Comparison of ENCODE assay signal across 8 cellular contexts in the genomic region with DNA sequence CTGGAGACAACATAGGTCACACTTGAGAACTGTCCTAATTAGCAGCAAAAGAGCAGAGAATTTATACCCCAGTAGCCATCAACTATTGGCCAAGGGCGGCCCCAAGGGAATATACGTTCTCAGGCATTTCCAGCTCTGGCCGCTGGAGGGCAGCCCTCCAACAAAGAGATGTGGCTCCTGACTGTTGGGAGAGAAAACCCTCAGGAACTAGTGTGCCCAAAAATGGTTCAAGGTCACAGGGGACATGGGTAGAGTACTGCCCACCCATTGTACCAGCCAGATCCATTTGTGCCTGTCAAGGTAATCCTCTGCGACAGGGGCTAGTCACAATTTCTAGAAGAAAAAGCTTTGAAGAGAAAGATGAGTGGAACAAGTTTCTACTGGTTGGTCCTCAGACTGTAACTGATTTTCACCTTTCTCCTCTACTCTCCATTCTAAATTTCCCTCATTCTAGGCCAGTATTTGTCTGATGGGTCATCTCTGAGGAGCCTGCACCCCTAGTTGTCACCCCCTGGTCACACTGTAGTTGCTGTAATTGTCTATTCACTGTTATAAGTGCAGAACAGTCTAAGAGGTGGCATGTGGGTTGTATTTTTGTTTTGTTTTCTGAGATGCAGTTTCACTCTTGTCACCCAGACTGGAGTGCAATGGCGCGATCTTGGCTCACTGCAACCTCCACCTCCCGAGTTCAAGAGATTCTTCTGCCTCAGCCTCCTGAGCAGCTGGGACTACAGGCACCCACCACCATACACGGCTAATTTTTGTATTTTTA. TPM values are rescaled to one million over a fixed set of nuclear protein-coding genes. Genes with fewer than 3 reads are reported as not detected.
A peak's percentile ranks its signal among the peaks of the same experiment; 100 is the strongest.
DNase-seq lines count a peak whose midpoint lies in the region; ATAC-seq and TF ChIP-seq lines count a peak whose summit lies in the region.

No MANE protein-coding gene starts in this region.

- H2AFZ ChIP-seq in mesenchymal stem cell (ENCODE audit: low read depth, low read length), result no peak overlapping the region

- DNase-seq in AG10803 (ENCODE audit: low read depth) (peak; percentile 56), NCI-H345 treated with DMSO at 0.1 percent for 48 hours (lab: John Stamatoyannopoulos, UW; ENCODE audit: unreplicated experiment) (peak; percentile 42), dermis blood vessel endothelial cell (peak; percentile 82), mesenchymal stem cell (peak; percentile 69)
- peak; percentile 68 for DNase-seq in activated CD4-positive, alpha-beta T cell treated with anti-CD3 and anti-CD28 coated beads, Interleukin-2, amount 50 U/mL, for 1 hour
- peak; percentile 46 to 68 for DNase-seq in stimulated activated CD8-positive, alpha-beta memory T cell treated with anti-CD3 and anti-CD28 coated beads, Interleukin-2, amount 100 ng/mL, for 48 hours (ENCODE audit: low read depth in 2 of 2)

- H3K9me3 ChIP-seq in mesenchymal stem cell (ENCODE audit: control insufficient read depth, low read length), result no peaks in the 10 kb centered on the region

- no peak overlapping the region for H2BK120ac ChIP-seq in mesenchymal stem cell (ENCODE audit: low read depth, low read length)

- TF ChIP-seq CTCF in AG10803 (conservative IDR thresholded peaks at IDR 0.05; ENCODE audit: low read length), result peak; percentile 93

- 53% methylated on average over 7 of the region's 8 CpGs for WGBS in mesenchymal stem cell

- peak; percentile 91 for ATAC-seq in GM18907 (IDR thresholded peaks at IDR 0.05; ENCODE audit: unreplicated experiment)
- ATAC-seq in HG03196 (IDR thresholded peaks at IDR 0.05; ENCODE audit: unreplicated experiment), result peak; percentile 78

- H2BK15ac ChIP-seq in mesenchymal stem cell (ENCODE audit: low read depth, poor library complexity, severe bottlenecking), result no peak overlapping the region

- H3K27ac ChIP-seq in mesenchymal stem cell (ENCODE audit: low read length, poor library complexity, severe bottlenecking), result no peak overlapping the region

- no peak overlapping the region for H4K8ac ChIP-seq in mesenchymal stem cell (ENCODE audit: low read length)

- H3K4me3 ChIP-seq in AG10803 (ENCODE audit: low read length) (no peak overlapping the region), mesenchymal stem cell (ENCODE audit: insufficient read depth in 1 of 2, low read depth in 1 of 2, low read length in 2 of 2) (no peak overlapping the region)

- no peak overlapping the region for H3K9ac ChIP-seq in mesenchymal stem cell (ENCODE audit: low read length)

- H3K4ac ChIP-seq in mesenchymal stem cell (ENCODE audit: low read depth in 1 of 2, low read length in 2 of 2), result no peak overlapping the region

- H3K18ac ChIP-seq in mesenchymal stem cell (ENCODE audit: low read depth in 1 of 2, low read length in 2 of 2), result no peak overlapping the region

- no peaks in the 10 kb centered on the region for H3K36me3 ChIP-seq in mesenchymal stem cell (ENCODE audit: control insufficient read depth in 1 of 2, insufficient read depth in 2 of 2, low read depth in 1 of 2, low read length in 2 of 2)

- H4K91ac ChIP-seq in mesenchymal stem cell (ENCODE audit: low read length), result no peak overlapping the region

- H2BK5ac ChIP-seq in mesenchymal stem cell (ENCODE audit: low read depth, low read length, poor library complexity, severe bottlenecking), result no peak overlapping the region

- H3K27me3 ChIP-seq in mesenchymal stem cell (ENCODE audit: control insufficient read depth in 1 of 2, insufficient read depth in 1 of 2, low read length in 2 of 2), result peaks cover 4 to 5% of the 10 kb centered on the region in 2 experiments

- H3K4me1 ChIP-seq in mesenchymal stem cell (ENCODE audit: control insufficient read depth, insufficient read depth, low read depth, low read length), result no peaks in the 10 kb centered on the region

- no peak overlapping the region for H2BK12ac ChIP-seq in mesenchymal stem cell (ENCODE audit: low read length in 2 of 2)

- no peak overlapping the region for H3K14ac ChIP-seq in mesenchymal stem cell (ENCODE audit: low read length in 2 of 2)

- no peaks in the 10 kb centered on the region for H3K79me1 ChIP-seq in mesenchymal stem cell (replicated peaks; ENCODE audit: low read length, poor library complexity, severe bottlenecking)

- no peak overlapping the region for H3K23ac ChIP-seq in mesenchymal stem cell (ENCODE audit: low read length in 2 of 2)

- H3K4me2 ChIP-seq in mesenchymal stem cell (ENCODE audit: low read length, poor library complexity, severe bottlenecking), result no peak overlapping the region

- H2AK5ac ChIP-seq in mesenchymal stem cell (ENCODE audit: low read length, severe bottlenecking), result no peak overlapping the region

RNA-seq across cellular contexts. Expression of a gene that starts 14.7 kb away (rescaled TPM):
- not detected in 2 replicates for total RNA-seq in dermis blood vessel endothelial cell
- polyA plus RNA-seq in mesenchymal stem cell (2013, experiment 1 of 2), result not detected
- not detected for polyA plus RNA-seq in mesenchymal stem cell (2013, experiment 2 of 2)
